1 cellular context compared by ENCODE assay signal in genomic region chr19:6582515-6583489, GRCh38.
TF ChIP-seq lines count a peak whose summit lies in the region.

No MANE protein-coding gene starts in this region.

TF ChIP-seq in HepG2, 621 proteins besides CTCF, POLR2A, EP300 and RAD21:
- TF ChIP-seq ZNF629 (CRISPR knock-in tag; conservative IDR thresholded peaks at IDR 0.05), result peak; percentile 75
